ENCODE assay signal across 8 cellular contexts in genomic region chr1:23368562-23369334, GRCh38. TPM values are rescaled to one million over a fixed set of nuclear protein-coding genes. Genes with fewer than 3 reads are reported as not detected.
A peak's percentile ranks its signal among the peaks of the same experiment; 100 is the strongest.
DNase-seq lines count a peak whose midpoint lies in the region; ATAC-seq, FAIRE-seq and TF ChIP-seq lines count a peak whose summit lies in the region.

No MANE protein-coding gene starts in this region.

- H3K27me3 ChIP-seq in heart right ventricle, result no peaks in the 10 kb centered on the region
- no peaks in the 10 kb centered on the region for H3K27me3 ChIP-seq in upper lobe of right lung

- peaks cover 15% of the 10 kb centered on the region for H3K9me3 Mint-ChIP-seq in progenitor cell of endocrine pancreas (ENCODE audit: low read depth)

- TF ChIP-seq CTCF in heart right ventricle (IDR thresholded peaks at IDR 0.05) (peak in 6 of 9 donors; percentile 8 to 38 (median 32)), progenitor cell of endocrine pancreas (IDR thresholded peaks at IDR 0.05; ENCODE audit: unreplicated experiment) (peak; percentile 48), upper lobe of right lung (IDR thresholded peaks at IDR 0.05) (no peak)

- peak overlapping the region; percentile 99 for H3K27ac Mint-ChIP-seq in progenitor cell of endocrine pancreas

- peaks cover 11 to 57% (median 47%) of the 10 kb centered on the region in 9 donors for H3K4me1 ChIP-seq in heart right ventricle
- peaks cover 37% of the 10 kb centered on the region for H3K4me1 ChIP-seq in upper lobe of right lung

- H3K36me3 Mint-ChIP-seq in progenitor cell of endocrine pancreas (ENCODE audit: insufficient read depth), result peaks cover 35% of the 10 kb centered on the region

- 0 to 1% (median 0%) methylated on average over 60 to 61 of the region's 61 CpGs for WGBS in adipose tissue, 3 donors
- 0% methylated on average over 60 to 61 of the region's 61 CpGs for WGBS in heart right ventricle, 2 donors

- H3K27ac ChIP-seq in adipose tissue (ENCODE audit: low read depth, low read length) (peak overlapping the region; percentile 57), heart right ventricle (peak overlapping the region; percentile 76 to 99 (median 97)), upper lobe of right lung (peak overlapping the region; percentile 97)

- no peak for TF ChIP-seq POLR2A in GM12891 (IDR thresholded peaks at IDR 0.05; ENCODE audit: low read depth, low read length)

- peak overlapping the region; percentile 96 for H3K4me3 Mint-ChIP-seq in progenitor cell of endocrine pancreas (ENCODE audit: low read depth)

- peak overlapping the region; percentile 65 to 98 (median 86) for H3K4me3 ChIP-seq in heart right ventricle
- H3K4me3 ChIP-seq in upper lobe of right lung, result peak overlapping the region; percentile 87

- no peaks in the 10 kb centered on the region for H3K27me3 Mint-ChIP-seq in progenitor cell of endocrine pancreas

- H3K9me3 ChIP-seq in heart right ventricle, result peaks cover 0 to 32% (median 9%) of the 10 kb centered on the region in 11 donors
- H3K9me3 ChIP-seq in upper lobe of right lung, result peaks cover 6% of the 10 kb centered on the region

- ATAC-seq in HG02759 (IDR thresholded peaks at IDR 0.05; ENCODE audit: unreplicated experiment), result peak; percentile 71
- peak; percentile 85 to 94 (median 90) for ATAC-seq in heart right ventricle
- peak; percentile 88 for ATAC-seq in upper lobe of right lung

- DNase-seq in GM12891 (ENCODE audit: insufficient read length, low spot score) (peak; percentile 82), NCI-H128 (lab: John Stamatoyannopoulos, UW; ENCODE audit: unreplicated experiment) (peak; percentile 88), SW480 (ENCODE audit: low spot score) (peak; percentile 87), heart right ventricle (peak; percentile 91 to 92), progenitor cell of endocrine pancreas (ENCODE audit: low spot score, unreplicated experiment) (peak; percentile 79), upper lobe of right lung (peak; percentile 95)

- H3K36me3 ChIP-seq in heart right ventricle (peaks cover 2 to 41% (median 34%) of the 10 kb centered on the region in 9 donors), upper lobe of right lung (peaks cover 12% of the 10 kb centered on the region)

- FAIRE-seq in GM12891 (lab: Jason Lieb, UNC), result no peak

- H3K4me1 Mint-ChIP-seq in progenitor cell of endocrine pancreas (ENCODE audit: low read depth), result peaks cover 47% of the 10 kb centered on the region

- intact Hi-C loops in heart right ventricle (cut with DNase I) (loop anchor here in 7 of 10 donors (1.0 to 5.0 kb wide), 6 partner anchors 24 to 36 kb away; partner anchors contain the start of gene HNRNPR (in 6 of the 7)), upper lobe of right lung (cut with DNase I) (no loop called here)

TF ChIP-seq in GM12891, 5 proteins besides CTCF, POLR2A, EP300 and RAD21:
- TF ChIP-seq POLR2AphosphoS5 (IDR thresholded peaks at IDR 0.05; ENCODE audit: low read depth, low read length) (no peak), POU2F2 (IDR thresholded peaks at IDR 0.05; ENCODE audit: low read depth, low read length) (no peak), TAF1 (IDR thresholded peaks at IDR 0.05; ENCODE audit: low read depth, low read length) (no peak), PAX5 (IDR thresholded peaks at IDR 0.05; ENCODE audit: insufficient read depth, low read length, severe bottlenecking) (no peak), SPI1 (IDR thresholded peaks at IDR 0.05; ENCODE audit: low read depth, low read length) (no peak)

RNA-seq across cellular contexts. Expression of gene ZNF436, which starts 0.9 kb away (rescaled TPM):
- polyA plus RNA-seq in GM12891 (2012; ENCODE audit: low read depth, missing spikeins), result 1.4 TPM
- polyA plus RNA-seq in adipose tissue, result 10 to 100 TPM in 1 of 3 donors, 1 to 10 TPM in 2; 5.6 to 14.4 (median 7.4) TPM
- total RNA-seq in heart right ventricle, result 10 to 100 TPM in 9 of 10 donors, 1 to 10 TPM in 1; 9.4 to 25.5 (median 16.3) TPM
- polyA plus RNA-seq in heart right ventricle, result 1 to 10 TPM; 3.3 to 4.2 TPM
- 13.7 and 13.9 TPM in 2 replicates for total RNA-seq in progenitor cell of endocrine pancreas
- total RNA-seq in upper lobe of right lung, result 10.9 TPM

RNA-seq across cellular contexts. Expression of gene HNRNPR, which starts 24.7 kb away (rescaled TPM):
- 93.5 TPM for polyA plus RNA-seq in GM12891 (2012; ENCODE audit: low read depth, missing spikeins)
- polyA plus RNA-seq in adipose tissue, result 100 to 1,000 TPM in 1 of 3 donors, 10 to 100 TPM in 2; 26.2 to 101 (median 63.8) TPM
- total RNA-seq in heart right ventricle, result 10 to 100 TPM; 56.7 to 72.7 (median 66.4) TPM
- 10 to 100 TPM; 44.6 to 60.3 TPM for polyA plus RNA-seq in heart right ventricle
- 201 and 212 TPM in 2 replicates for total RNA-seq in progenitor cell of endocrine pancreas
- total RNA-seq in upper lobe of right lung, result 85.2 TPM

RNA-seq across cellular contexts. Expression of gene TCEA3, which starts 55.8 kb away (rescaled TPM):
- polyA plus RNA-seq in GM12891 (2012; ENCODE audit: low read depth, missing spikeins), result 0.09 TPM
- 10 to 100 TPM; 10.9 to 77.7 (median 19.1) TPM for polyA plus RNA-seq in adipose tissue
- 10 to 100 TPM; 56.7 to 93.0 (median 71.8) TPM for total RNA-seq in heart right ventricle
- polyA plus RNA-seq in heart right ventricle, result 10 to 100 TPM; 25.1 to 51.4 TPM
- 12.9 and 13.6 TPM in 2 replicates for total RNA-seq in progenitor cell of endocrine pancreas
- 39.4 TPM for total RNA-seq in upper lobe of right lung

Comparison
In these comparisons a context has a peak if more than half of its experiments do, and no peak if none do; other contexts are left out.
1. Peak in every context shown above with its lines: DNase-seq, ATAC-seq, H3K4me3 ChIP-seq and H3K27ac ChIP-seq.